ENCODE assay signal across 8 cellular contexts in the genomic region with DNA sequence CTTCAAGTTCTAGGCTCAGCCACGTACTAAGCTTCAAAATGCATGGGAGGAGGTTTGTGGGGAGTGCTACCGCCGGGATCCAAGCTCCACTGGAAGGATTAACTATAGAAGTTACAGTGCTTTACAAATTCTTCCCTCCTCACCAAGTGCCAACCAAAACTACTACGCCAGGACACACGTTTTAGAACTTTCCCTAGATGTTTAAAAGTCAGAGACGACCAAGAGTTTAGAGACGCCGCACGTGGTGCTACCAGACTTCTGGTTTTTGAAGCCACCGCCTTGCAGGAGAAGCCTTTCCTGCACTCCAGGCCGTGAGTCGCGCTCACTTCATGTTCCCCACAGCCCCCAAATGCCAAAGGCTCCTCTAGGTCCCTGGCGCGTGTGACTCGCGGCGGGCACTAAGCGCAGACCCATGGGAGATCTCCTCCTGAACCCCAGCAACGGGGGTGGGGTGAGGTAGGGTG. TPM values are rescaled to one million over a fixed set of nuclear protein-coding genes. Genes with fewer than 3 reads are reported as not detected.
DNase-seq lines count a peak whose midpoint lies in the region; ATAC-seq and TF ChIP-seq lines count a peak whose summit lies in the region.

No MANE protein-coding gene starts in this region.

- H3K9me3 ChIP-seq in HAP-1 (no peaks in the 10 kb centered on the region; the same call in 1 of the 2 replicates), RWPE2 (ENCODE audit: severe bottlenecking) (no peaks in the 10 kb centered on the region), colonic mucosa (no peaks in the 10 kb centered on the region), left lung (no peaks in the 10 kb centered on the region), thoracic aorta (no peaks in the 10 kb centered on the region)

- DNase-seq in CD1c-positive myeloid dendritic cell (ENCODE audit: extremely low spot score) (peak; percentile 63), HAP-1 (ENCODE audit: low spot score in 2 of 2) (peak in 1 of 2 experiments; percentile 41), RWPE2 (ENCODE audit: low spot score) (no peak), colonic mucosa (no peak), left lung (peak in 1 of 2 donors; percentile 45), thoracic aorta (ENCODE audit: low spot score) (no peak), NCI-H345 (lab: John Stamatoyannopoulos, UW) (no peak)

- intact Hi-C loops in colonic mucosa (cut with DNase I): no loop called here
- intact Hi-C loops in left lung (cut with DNase I): no loop called here

- H3K36me3 ChIP-seq in HAP-1 (replicated peaks): 0 out of 2 replicates have a peak, but pooled peaks cover 3% of the 10 kb centered on the region
- peaks cover 12% of the 10 kb centered on the region; the same call in 1 of the 2 replicates for H3K36me3 ChIP-seq in RWPE2 (ENCODE audit: low read depth)
- no peaks in the 10 kb centered on the region for H3K36me3 ChIP-seq in colonic mucosa
- H3K36me3 ChIP-seq in left lung: peaks cover 0 to under 1% of the 10 kb centered on the region in 2 donors
- no peaks in the 10 kb centered on the region for H3K36me3 ChIP-seq in thoracic aorta

- H3K4me1 ChIP-seq in HAP-1 (no peaks in the 10 kb centered on the region; the same call in 1 of the 2 replicates), RWPE2 (ENCODE audit: insufficient read depth, poor library complexity, severe bottlenecking) (peaks cover 17% of the 10 kb centered on the region), colonic mucosa (peaks cover 5% of the 10 kb centered on the region), left lung (peaks cover 0 to 27% of the 10 kb centered on the region in 2 donors), thoracic aorta (ENCODE audit: control insufficient read depth in 1 of 2, low read depth in 2 of 2) (peaks cover 9 to 14% of the 10 kb centered on the region in 2 donors)

- in situ Hi-C loops in HAP-1 (cut with MboI; ENCODE audit: low sequenced_read_pairs): no loop called here

- H3K4me3 ChIP-seq in HAP-1 (peak overlapping the region; percentile 89), RWPE2 (ENCODE audit: severe bottlenecking) (peak overlapping the region; percentile 84), colonic mucosa (peak overlapping the region; percentile 80), left lung (peak overlapping the region; percentile 66 to 82), thoracic aorta (peak overlapping the region; percentile 91)

- peak overlapping the region; percentile 66 for H3K27ac ChIP-seq in RWPE2 (ENCODE audit: poor library complexity, severe bottlenecking)
- H3K27ac ChIP-seq in colonic mucosa: peak overlapping the region; percentile 97
- peak overlapping the region; percentile 93 to 96 for H3K27ac ChIP-seq in left lung
- peak overlapping the region; percentile 89 to 92 for H3K27ac ChIP-seq in thoracic aorta

- peak; percentile 14; the same call in 2 of the 3 replicates for ATAC-seq in RWPE2 (ENCODE audit: low read depth)
- peak; percentile 47 for ATAC-seq in left lung
- no peak for ATAC-seq in thoracic aorta (ENCODE audit: insufficient number of reproducible peaks, low FRiP score, low read depth)
- no peak for ATAC-seq in GM21447 (IDR thresholded peaks at IDR 0.05; ENCODE audit: unreplicated experiment)

- peak overlapping the region; percentile 70 to 97 for H3K9ac ChIP-seq in colonic mucosa (ENCODE audit: low read depth in 2 of 2, low read length in 2 of 2)

- TF ChIP-seq CTCF in RWPE2 (IDR thresholded peaks at IDR 0.05; ENCODE audit: poor library complexity, severe bottlenecking): no peak
- no peak for TF ChIP-seq CTCF in colonic mucosa (IDR thresholded peaks at IDR 0.05)
- TF ChIP-seq CTCF in left lung (IDR thresholded peaks at IDR 0.05): no peak
- no peak for TF ChIP-seq CTCF in thoracic aorta (IDR thresholded peaks at IDR 0.05)

- no peaks in the 10 kb centered on the region for H3K27me3 ChIP-seq in HAP-1 (ENCODE audit: low read depth)
- H3K27me3 ChIP-seq in RWPE2 (ENCODE audit: insufficient read depth, poor library complexity, severe bottlenecking): no peaks in the 10 kb centered on the region
- no peaks in the 10 kb centered on the region for H3K27me3 ChIP-seq in colonic mucosa
- no peaks in the 10 kb centered on the region for H3K27me3 ChIP-seq in left lung
- H3K27me3 ChIP-seq in thoracic aorta (replicated peaks; ENCODE audit: insufficient read depth): no peaks in the 10 kb centered on the region

RNA-seq across cellular contexts. Expression of gene SNU13, which starts 0.7 kb away (rescaled TPM):
- total RNA-seq in colonic mucosa (100 to 1,000 TPM in 1 of 2 donors, 10 to 100 TPM in 1; 95.7 to 169 TPM), left lung (100 to 1,000 TPM; 112 to 126 TPM), thoracic aorta (10 to 100 TPM; 92.9 to 95.7 TPM)

RNA-seq across cellular contexts. Expression of gene MEI1, which starts 11.4 kb away (rescaled TPM):
- total RNA-seq in colonic mucosa (1 to 10 TPM; 1.8 to 1.9 TPM), left lung (1 to 10 TPM; 3.9 to 7.9 TPM), thoracic aorta (1 to 10 TPM; 1.8 to 3.8 TPM)

Comparison
In these comparisons a context has a peak if more than half of its experiments do, and no peak if none do; other contexts are left out.
1. ATAC-seq: peak in RWPE2 (single experiment) and left lung (single experiment); none in thoracic aorta (single experiment) and GM21447 (single experiment).
2. Peak in every context shown above with its lines, with median percentiles within 50 percentile points of each other: H3K4me3 ChIP-seq and H3K27ac ChIP-seq.